ENCODE assay signal across 26 cellular contexts in the genomic region with DNA sequence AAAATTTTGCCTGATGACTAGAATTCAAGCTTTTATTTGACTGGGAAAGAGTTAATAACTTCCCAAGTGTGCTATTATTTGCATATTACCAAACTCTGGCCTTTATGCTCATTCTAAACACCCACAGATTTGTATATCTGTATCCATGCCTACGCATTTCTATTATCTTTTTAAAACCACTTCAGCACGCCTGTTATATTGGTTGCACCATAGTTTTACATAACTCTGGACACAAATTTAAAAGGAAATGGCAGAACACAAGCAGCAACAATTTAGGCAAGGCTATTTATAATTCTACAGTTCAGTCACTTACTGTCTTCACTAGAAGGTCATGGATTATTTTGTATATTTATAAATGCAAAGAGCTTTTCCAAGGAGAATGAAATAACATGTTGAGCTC. TPM values are rescaled to one million over a fixed set of nuclear protein-coding genes. Genes with fewer than 3 reads are reported as not detected.
DNase-seq lines count a peak whose midpoint lies in the region; ATAC-seq and TF ChIP-seq lines count a peak whose summit lies in the region.
"Had no signal": no experiment of that assay in that cellular context is flagged by ENCODE, and none has a peak within 500 bp of the region (broad histone marks: within the 10 kb centered on the region; RNA-seq: fewer than 3 reads in every experiment).

No MANE protein-coding gene starts in this region.

- H3K4me3 Mint-ChIP-seq in activated CD8-positive, alpha-beta T cell treated with anti-CD3 and anti-CD28 coated beads for 36 hours = no peak overlapping the region
- H3K4me3 Mint-ChIP-seq in stimulated activated naive B cell treated with anti-CD40 and anti-IgM and Interleukin-4, amounts not matched to agents 10 μg/mL and 1 μg/mL and 100 μg/mL, for 72 hours = no peak overlapping the region
- H3K4me3 Mint-ChIP-seq: activated CD8-positive, alpha-beta T cell treated with anti-CD3 and anti-CD28 coated beads, Interleukin-2, amount 10 ng/mL, durations not matched to agents 7 days and 5 days; activated naive CD8-positive, alpha-beta T cell treated with anti-CD3 and anti-CD28 coated beads, Interleukin-2, amount 50 U/mL, for 24 hours; naive thymus-derived CD4-positive, alpha-beta T cell; stimulated activated naive CD8-positive, alpha-beta T cell treated with anti-CD3 and anti-CD28 coated beads, Interleukin-15, Interleukin-2, amounts not matched to agents 100 ng/mL and 50 ng/mL, for 24 hours had no signal

- H3K27ac ChIP-seq in dorsolateral prefrontal cortex = peak overlapping the region in 30 of 59 donors; percentile 3 to 59 (median 40)
- peak overlapping the region; percentile 67 for H3K27ac ChIP-seq in muscle layer of duodenum (ENCODE audit: low read length)
- H3K27ac ChIP-seq: ovary, SJSA1, tibial artery had no signal

- POLR2A ChIA-PET in activated CD8-positive, alpha-beta T cell treated with anti-CD3 and anti-CD28 coated beads for 36 hours (lab: Charles Lee) = interaction anchor here (1.2 to 8.9 kb wide), 2 partner anchors 11 to 67 kb away, joined by 3 to 93 read pairs; no protein-coding TSS in a partner anchor

- H3K36me3 ChIP-seq in muscle layer of duodenum (ENCODE audit: control insufficient read depth in 1 of 2, insufficient read depth in 2 of 2, low read length in 2 of 2) = peaks cover 0 to 4% of the 10 kb centered on the region in 2 donors
- H3K36me3 ChIP-seq: ovary, SJSA1 had no signal

- H3K27ac Mint-ChIP-seq in activated CD8-positive, alpha-beta T cell treated with anti-CD3 and anti-CD28 coated beads for 36 hours = no peak overlapping the region
- no peak overlapping the region for H3K27ac Mint-ChIP-seq in stimulated activated naive B cell treated with anti-CD40 and anti-IgM and Interleukin-4, amounts not matched to agents 10 μg/mL and 1 μg/mL and 100 μg/mL, for 72 hours
- H3K27ac Mint-ChIP-seq: activated CD8-positive, alpha-beta T cell treated with anti-CD3 and anti-CD28 coated beads, Interleukin-2, amount 10 ng/mL, durations not matched to agents 7 days and 5 days; stimulated activated naive CD8-positive, alpha-beta T cell treated with anti-CD3 and anti-CD28 coated beads, Interleukin-15, Interleukin-2, amounts not matched to agents 100 ng/mL and 50 ng/mL, for 24 hours had no signal

- H3K4me3 ChIP-seq in dorsolateral prefrontal cortex (no peak overlapping the region), muscle layer of duodenum (ENCODE audit: low read depth in 1 of 2, low read length in 2 of 2) (no peak overlapping the region)
- H3K4me3 ChIP-seq: ovary, SJSA1, spleen, tibial artery had no signal

- CTCF ChIA-PET in activated CD8-positive, alpha-beta T cell treated with anti-CD3 and anti-CD28 coated beads for 36 hours (lab: Charles Lee) = interaction anchor here (1.0 to 2.5 kb wide), 4 partner anchors 10 to 95 kb away, joined by 3 to 7 read pairs (median 3); no protein-coding TSS in a partner anchor

- H3K4me1 ChIP-seq in muscle layer of duodenum (ENCODE audit: control insufficient read depth in 1 of 2, insufficient read depth in 2 of 2, low read length in 2 of 2) = peaks cover 14 to 50% of the 10 kb centered on the region in 2 donors

- peaks cover 24% of the 10 kb centered on the region for H3K4me1 Mint-ChIP-seq in activated CD8-positive, alpha-beta T cell treated with anti-CD3 and anti-CD28 coated beads for 36 hours (ENCODE audit: low read depth)
- peaks cover 21 to 41% of the 10 kb centered on the region in 2 donors for H3K4me1 Mint-ChIP-seq in stimulated activated naive B cell treated with anti-CD40 and anti-IgM and Interleukin-4, amounts not matched to agents 10 μg/mL and 1 μg/mL and 100 μg/mL, for 72 hours

- ATAC-seq in activated CD8-positive, alpha-beta T cell treated with anti-CD3 and anti-CD28 coated beads for 36 hours = no peak
- ATAC-seq in stimulated activated naive B cell treated with anti-CD40 and anti-IgM and Interleukin-4, amounts not matched to agents 10 μg/mL and 1 μg/mL and 100 μg/mL, for 72 hours (replicated peaks) = no peak
- ATAC-seq: activated CD8-positive, alpha-beta T cell treated with anti-CD3 and anti-CD28 coated beads, Interleukin-2, amount 10 ng/mL, durations not matched to agents 7 days and 5 days; activated naive CD8-positive, alpha-beta T cell treated with anti-CD3 and anti-CD28 coated beads, Interleukin-2, amount 50 U/mL, for 24 hours; HCT116; naive thymus-derived CD4-positive, alpha-beta T cell had no signal

- no peaks in the 10 kb centered on the region for H3K9me3 Mint-ChIP-seq in activated CD8-positive, alpha-beta T cell treated with anti-CD3 and anti-CD28 coated beads for 36 hours
- H3K9me3 Mint-ChIP-seq in stimulated activated naive B cell treated with anti-CD40 and anti-IgM and Interleukin-4, amounts not matched to agents 10 μg/mL and 1 μg/mL and 100 μg/mL, for 72 hours = no peaks in the 10 kb centered on the region
- H3K9me3 Mint-ChIP-seq: activated naive CD8-positive, alpha-beta T cell treated with anti-CD3 and anti-CD28 coated beads, Interleukin-2, amount 50 U/mL, for 24 hours; brain; CD4-positive, CD25-positive, alpha-beta regulatory T cell; naive thymus-derived CD4-positive, alpha-beta T cell; stimulated activated naive CD8-positive, alpha-beta T cell treated with anti-CD3 and anti-CD28 coated beads, Interleukin-15, Interleukin-2, amounts not matched to agents 100 ng/mL and 50 ng/mL, for 24 hours had no signal

- intact Hi-C loops in dorsolateral prefrontal cortex (cut with DNase I) = loop anchor here in 1 of 2 donors (5.0 kb wide), 2 partner anchors 95 to 355 kb away; a partner anchor contains a TSS
- intact Hi-C loops in activated CD8-positive, alpha-beta T cell treated with anti-CD3 and anti-CD28 coated beads for 36 hours (cut with micrococcal nuclease) = loop anchor here (5.0 kb wide), 1 partner anchor 80 kb away; no protein-coding TSS in a partner anchor

- no peaks in the 10 kb centered on the region for H3K27me3 ChIP-seq in dorsolateral prefrontal cortex
- H3K27me3 ChIP-seq in muscle layer of duodenum (ENCODE audit: low read depth, low read length) = no peaks in the 10 kb centered on the region
- H3K27me3 ChIP-seq: ovary, SJSA1, tibial artery had no signal

- no peak for TF ChIP-seq CTCF in dorsolateral prefrontal cortex (IDR thresholded peaks at IDR 0.05 in 54 of 56, conservative IDR thresholded peaks at IDR 0.05 in 2 of 56; ENCODE audit: low read depth in 1 of 56, partially characterized antibody in 56 of 56)
- no peak for TF ChIP-seq CTCF in activated CD8-positive, alpha-beta T cell treated with anti-CD3 and anti-CD28 coated beads for 36 hours (IDR thresholded peaks at IDR 0.05)

- H3K9me3 ChIP-seq in muscle layer of duodenum (ENCODE audit: control insufficient read depth in 1 of 2, low read length in 2 of 2) = no peaks in the 10 kb centered on the region
- H3K9me3 ChIP-seq: ovary, SJSA1, spleen, tibial artery had no signal

- H3K36me3 Mint-ChIP-seq in activated CD8-positive, alpha-beta T cell treated with anti-CD3 and anti-CD28 coated beads for 36 hours (ENCODE audit: low read depth) = peaks cover 7% of the 10 kb centered on the region
- H3K36me3 Mint-ChIP-seq in stimulated activated naive B cell treated with anti-CD40 and anti-IgM and Interleukin-4, amounts not matched to agents 10 μg/mL and 1 μg/mL and 100 μg/mL, for 72 hours = peaks cover 21 to 23% of the 10 kb centered on the region in 2 donors
- H3K36me3 Mint-ChIP-seq: CD4-positive, CD25-positive, alpha-beta regulatory T cell had no signal

- H3K27me3 Mint-ChIP-seq in activated CD8-positive, alpha-beta T cell treated with anti-CD3 and anti-CD28 coated beads for 36 hours = no peaks in the 10 kb centered on the region
- H3K27me3 Mint-ChIP-seq in stimulated activated naive B cell treated with anti-CD40 and anti-IgM and Interleukin-4, amounts not matched to agents 10 μg/mL and 1 μg/mL and 100 μg/mL, for 72 hours = no peaks in the 10 kb centered on the region

- DNase-seq in GF-D8 (lab: John Stamatoyannopoulos, UW) (peak; percentile 67), MV-4-11 (lab: John Stamatoyannopoulos, UW) (peak; percentile 37), dorsolateral prefrontal cortex (no peak), EL (no peak), glomerular visceral epithelial cell (ENCODE audit: extremely low spot score) (no peak)
- no peak for DNase-seq in activated CD8-positive, alpha-beta T cell treated with anti-CD3 and anti-CD28 coated beads for 36 hours
- no peak for DNase-seq in stimulated activated naive B cell treated with anti-CD40 and anti-IgM and Interleukin-4, amounts not matched to agents 10 μg/mL and 1 μg/mL and 100 μg/mL, for 72 hours
- DNase-seq: activated CD4-positive, alpha-beta T cell treated with anti-CD3 and anti-CD28 coated beads for 1 hour; activated CD8-positive, alpha-beta T cell treated with anti-CD3 and anti-CD28 coated beads, Interleukin-2, amount 10 ng/mL, durations not matched to agents 7 days and 5 days; activated gamma-delta T cell treated with Interleukin-2 at 50 U/mL for 16 hours; activated naive CD8-positive, alpha-beta T cell treated with anti-CD3 and anti-CD28 coated beads, Interleukin-2, amount 50 U/mL, for 24 hours; activated T-cell treated with anti-CD3 and anti-CD28 coated beads for 4 hours; CD4-positive, CD25-positive, alpha-beta regulatory T cell; naive thymus-derived CD4-positive, alpha-beta T cell; NCI-H146; NK-92 treated with Interleukin-12 subunit alpha and Interleukin-12 subunit beta, amount 100 ng/mL, for 24 hours; ovary; retina; spleen; stimulated activated CD4-positive, alpha-beta T cell treated with anti-CD3 and anti-CD28 coated beads, Interleukin-4, amount 100 ng/mL, for 1 hour; tibial artery had no signal

RNA-seq across cellular contexts. Expression of a gene that starts 3.7 kb away (rescaled TPM):
- total RNA-seq in dorsolateral prefrontal cortex = 10 to 100 TPM in 7 of 120 experiments, 1 to 10 TPM in 113; 1.2 to 14.3 (median 5.2) TPM
- total RNA-seq in activated CD8-positive, alpha-beta T cell treated with anti-CD3 and anti-CD28 coated beads for 36 hours = 1 to 10 TPM; 2.7 to 3.1 TPM

RNA-seq across cellular contexts. Expression of a gene that starts 15.6 kb away (rescaled TPM):
- 100 to 1,000 TPM; 253 to 573 (median 415) TPM for total RNA-seq in dorsolateral prefrontal cortex
- 1,000 to 10,000 TPM; 1,401 to 1,445 TPM for total RNA-seq in activated CD8-positive, alpha-beta T cell treated with anti-CD3 and anti-CD28 coated beads for 36 hours

Comparison
In these comparisons a context has a peak if more than half of its experiments do, and no peak if none do; other contexts are left out.
1. DNase-seq: peak in GF-D8 (single experiment) and MV-4-11 (single experiment); none in dorsolateral prefrontal cortex (0 of 10), activated CD8-positive, alpha-beta T cell treated with anti-CD3 and anti-CD28 coated beads for 36 hours (single experiment), stimulated activated naive B cell treated with anti-CD40 and anti-IgM and Interleukin-4, amounts not matched to agents 10 μg/mL and 1 μg/mL and 100 μg/mL, for 72 hours (single experiment), EL (single experiment) and glomerular visceral epithelial cell (single experiment).